Comparison of ENCODE assay signal across 13 cellular contexts in genomic region chr4:25174674-25175073, GRCh38. TPM values are rescaled to one million over a fixed set of nuclear protein-coding genes. Genes with fewer than 3 reads are reported as not detected.
DNase-seq lines count a peak whose midpoint lies in the region; ATAC-seq and TF ChIP-seq lines count a peak whose summit lies in the region.
"Had no signal": no experiment of that assay in that cellular context is flagged by ENCODE, and none has a peak within 500 bp of the region (broad histone marks: within the 10 kb centered on the region; RNA-seq: fewer than 3 reads in every experiment).

No MANE protein-coding gene starts in this region.

- H3K79me2 ChIP-seq in GM23248 (ENCODE audit: insufficient read depth) (no peaks in the 10 kb centered on the region), PC-9 (ENCODE audit: low read depth) (no peaks in the 10 kb centered on the region)

- BruUV-seq in PC-9 (replicated peaks; lab: Mats Ljungman, UMichigan): no TSS peak

- no peaks in the 10 kb centered on the region for H3K9me3 ChIP-seq in GM23248 (ENCODE audit: low read depth)
- no peaks in the 10 kb centered on the region for H3K9me3 ChIP-seq in PC-9 (ENCODE audit: insufficient read depth, low read depth)
- no peaks in the 10 kb centered on the region for H3K9me3 ChIP-seq in tibial artery

- intact Hi-C loops in PC-9 (cut with micrococcal nuclease; ENCODE audit: unreplicated experiment) (no loop called here), tibial artery (cut with DNase I; ENCODE audit: low total_unique reads) (loop anchor here (5.0 kb wide), 1 partner anchor 58 kb away; the partner anchor contains the start of gene PI4K2B)

- in situ Hi-C loops in GM23248 (cut with MboI): loop anchor here (25.0 kb wide), 1 partner anchor 188 kb away; no protein-coding TSS in a partner anchor

- H3K9ac ChIP-seq in GM23248: peak overlapping the region; percentile 34; the same call in 1 of the 2 replicates

- DNase-seq in GM23248 (peak; percentile 65), PC-9 (peak; percentile 32 to 51), fibroblast of villous mesenchyme (ENCODE audit: low read depth) (peak; percentile 12), tibial artery (no peak)
- DNase-seq in activated T-cell treated with anti-CD3 and anti-CD28 coated beads, Interleukin-2, amount 50 U/mL, for 1 hour: no peak
- no peak for DNase-seq in stimulated activated naive CD8-positive, alpha-beta T cell treated with anti-CD3 and anti-CD28 coated beads, Interleukin-15, Interleukin-2, amounts not matched to agents 100 U/mL and 50 U/mL, for 24 hours
- DNase-seq: activated CD4-positive, CD25-positive, alpha-beta regulatory T cell; activated naive CD4-positive, alpha-beta T cell treated with anti-CD3 and anti-CD28 coated beads, Interleukin-2, amount 50 U/mL, for 16 hours; dorsolateral prefrontal cortex; NCI-H2029 treated with DMSO at 0.1 percent for 48 hours; small intestine; stimulated activated naive CD4-positive, alpha-beta T cell treated with Interleukin-2 at 50 U/mL for 16 hours had no signal

- H3K27me3 ChIP-seq in GM23248 (replicated peaks; ENCODE audit: insufficient read depth) (no peaks in the 10 kb centered on the region), PC-9 (ENCODE audit: insufficient read depth, low read depth) (no peaks in the 10 kb centered on the region), tibial artery (no peaks in the 10 kb centered on the region)
- H3K27me3 ChIP-seq: dorsolateral prefrontal cortex had no signal

- no peaks in the 10 kb centered on the region for H4K20me1 ChIP-seq in GM23248 (ENCODE audit: insufficient read depth)
- H4K20me1 ChIP-seq in PC-9 (ENCODE audit: insufficient read depth): no peaks in the 10 kb centered on the region

- POLR2A ChIA-PET in PC-9 (lab: Charles Lee; ENCODE audit: unreplicated experiment): no interaction called here

- H3K4me3 ChIP-seq in GM23248 (no peak overlapping the region), PC-9 (no peak overlapping the region), fibroblast of villous mesenchyme (ENCODE audit: low read depth, low read length) (no peak overlapping the region), tibial artery (no peak overlapping the region)
- H3K4me3 ChIP-seq: dorsolateral prefrontal cortex had no signal

- H3K36me3 ChIP-seq in GM23248 (ENCODE audit: low read depth) (no peaks in the 10 kb centered on the region), PC-9 (ENCODE audit: low read depth) (no peaks in the 10 kb centered on the region), tibial artery (no peaks in the 10 kb centered on the region)

- H3K4me1 ChIP-seq in GM23248 (ENCODE audit: insufficient read depth) (peaks cover 25% of the 10 kb centered on the region), PC-9 (replicated peaks; ENCODE audit: insufficient read depth) (peaks cover 24% of the 10 kb centered on the region), tibial artery (peaks cover 0 to 23% (median 16%) of the 10 kb centered on the region in 4 donors)

- H3F3A ChIP-seq in GM23248 (ENCODE audit: insufficient read depth) (peaks cover 31% of the 10 kb centered on the region), PC-9 (ENCODE audit: insufficient read depth, low read depth) (peaks cover 18% of the 10 kb centered on the region; the same call in 1 of the 2 replicates)

- CTCF ChIA-PET in PC-9 (lab: Charles Lee): no interaction called here

- no peaks in the 10 kb centered on the region for H3K9me2 ChIP-seq in GM23248 (ENCODE audit: insufficient read depth)
- no peaks in the 10 kb centered on the region for H3K9me2 ChIP-seq in PC-9 (ENCODE audit: insufficient read depth)

- ATAC-seq in stimulated activated naive CD8-positive, alpha-beta T cell treated with anti-CD3 and anti-CD28 coated beads, Interleukin-15, Interleukin-2, amounts not matched to agents 100 U/mL and 50 U/mL, for 24 hours: no peak
- ATAC-seq in GM21737 (IDR thresholded peaks at IDR 0.05; ENCODE audit: unreplicated experiment): no peak

- H3K4me2 ChIP-seq in GM23248 (ENCODE audit: unreplicated experiment) (peak overlapping the region; percentile 41), PC-9 (0 out of 2 replicates have a peak overlapping the region, but pooled peaks have one; percentile 10)

- H3K27ac ChIP-seq in GM23248 (peak overlapping the region; percentile 76), PC-9 (peak overlapping the region; percentile 70), tibial artery (peak overlapping the region; percentile 10 to 71)

- WGBS in GM23248 (ENCODE audit: low coverage in 1 of 2, low lambda C conversion rate in 2 of 2, missing lambda C conversion rate in 2 of 2), 2 experiments: 64 to 67% methylated on average over 3 of the region's 3 CpGs

- peak overlapping the region; percentile 49; the same call in 1 of the 2 replicates for H2AFZ ChIP-seq in GM23248
- H2AFZ ChIP-seq in PC-9: no peak overlapping the region

- TF ChIP-seq CTCF in PC-9 (conservative IDR thresholded peaks at IDR 0.05): no peak
- TF ChIP-seq CTCF in fibroblast of villous mesenchyme (IDR thresholded peaks at IDR 0.05; ENCODE audit: insufficient read depth, low read depth, low read length): no peak
- TF ChIP-seq CTCF in tibial artery (IDR thresholded peaks at IDR 0.05): no peak

RNA-seq across cellular contexts. Expression of gene SEPSECS, which starts 14.4 kb away (rescaled TPM):
- total RNA-seq in GM23248 (2014; rRNA removed; shearing (Covaris generic)): 4.9 and 7.6 TPM in 2 replicates
- polyA plus RNA-seq in GM23248 (2016; fragmentation: Nextera tagmentation; extraction: Ambion mirVana): 4.3 and 4.9 TPM in 2 replicates
- total RNA-seq in PC-9 (2021): 9.1 and 11.3 TPM in 2 replicates
- 4.5 and 6.5 TPM in 2 replicates for total RNA-seq in fibroblast of villous mesenchyme

RNA-seq across cellular contexts. Expression of gene PI4K2B, which starts 59.2 kb away (rescaled TPM):
- total RNA-seq in GM23248 (2014; rRNA removed; shearing (Covaris generic)): 28.0 and 29.2 TPM in 2 replicates
- polyA plus RNA-seq in GM23248 (2016; fragmentation: Nextera tagmentation; extraction: Ambion mirVana): 13.6 TPM in 2 replicates
- total RNA-seq in PC-9 (2021): 16.4 and 19.3 TPM in 2 replicates
- 22.9 and 25.9 TPM in 2 replicates for total RNA-seq in fibroblast of villous mesenchyme

Comparison
In these comparisons a context has a peak if more than half of its experiments do, and no peak if none do; other contexts are left out.
1. DNase-seq: peak in GM23248 (single experiment), PC-9 (2 of 2) and fibroblast of villous mesenchyme (single experiment); none in tibial artery (0 of 2), activated T-cell treated with anti-CD3 and anti-CD28 coated beads, Interleukin-2, amount 50 U/mL, for 1 hour (single experiment) and stimulated activated naive CD8-positive, alpha-beta T cell treated with anti-CD3 and anti-CD28 coated beads, Interleukin-15, Interleukin-2, amounts not matched to agents 100 U/mL and 50 U/mL, for 24 hours (single experiment).
2. Peak in every context shown above with its lines, with median percentiles within 50 percentile points of each other: H3K27ac ChIP-seq.